1 cellular context compared by ENCODE assay signal in the genomic region with DNA sequence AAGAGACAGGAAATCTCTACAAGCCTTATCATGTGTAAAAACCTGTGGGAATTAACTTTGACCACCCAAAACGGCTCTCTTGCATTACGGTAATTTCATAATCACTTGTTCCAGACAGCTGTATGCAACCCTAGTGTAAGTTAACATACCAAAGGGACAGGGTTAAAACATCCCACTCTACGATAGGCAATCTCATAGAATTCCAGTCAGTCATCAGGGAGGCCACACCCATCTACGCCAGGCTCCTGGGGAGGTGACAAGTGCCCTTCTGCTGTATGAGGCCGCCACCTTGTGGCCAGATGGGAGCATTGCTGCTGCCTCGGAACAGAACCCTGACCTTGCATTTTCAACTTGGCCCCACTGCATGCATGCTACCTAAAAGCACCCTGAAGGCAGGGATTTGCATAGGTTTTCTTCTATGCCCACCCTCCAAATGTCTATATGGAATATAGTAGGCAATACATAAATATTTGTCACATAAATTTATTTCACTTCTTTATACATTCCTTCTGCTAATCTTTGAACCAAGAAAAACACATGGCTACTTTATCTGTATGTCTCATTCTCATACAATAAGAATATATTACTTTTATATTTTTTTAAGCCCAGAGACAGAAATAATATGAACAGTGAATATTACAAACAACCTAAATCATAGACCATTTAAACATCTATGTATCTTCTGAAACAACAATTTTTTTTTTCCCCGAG.
TF ChIP-seq lines count a peak whose summit lies in the region.

No MANE protein-coding gene starts in this region.

TF ChIP-seq in HepG2, 621 proteins besides CTCF, POLR2A, EP300 and RAD21 (continued from another document and continues in another):
- TF ChIP-seq, protein P1, sequence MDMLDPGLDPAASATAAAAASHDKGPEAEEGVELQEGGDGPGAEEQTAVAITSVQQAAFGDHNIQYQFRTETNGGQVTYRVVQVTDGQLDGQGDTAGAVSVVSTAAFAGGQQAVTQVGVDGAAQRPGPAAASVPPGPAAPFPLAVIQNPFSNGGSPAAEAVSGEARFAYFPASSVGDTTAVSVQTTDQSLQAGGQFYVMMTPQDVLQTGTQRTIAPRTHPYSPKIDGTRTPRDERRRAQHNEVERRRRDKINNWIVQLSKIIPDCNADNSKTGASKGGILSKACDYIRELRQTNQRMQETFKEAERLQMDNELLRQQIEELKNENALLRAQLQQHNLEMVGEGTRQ (IDR thresholded peaks at IDR 0.05; ENCODE audit: low read depth, low read length) = no peak
- TF ChIP-seq, protein P1 (CRISPR knock-in tag; IDR thresholded peaks at IDR 0.05; ENCODE audit: borderline replicate concordance) = no peak
- TF ChIP-seq NONO (IDR thresholded peaks at IDR 0.05) = no peak
- no peak for TF ChIP-seq NONO (CRISPR knock-in tag; conservative IDR thresholded peaks at IDR 0.05)
- TF ChIP-seq ZMYM3 (CRISPR knock-in tag; IDR thresholded peaks at IDR 0.05) = no peak
- TF ChIP-seq, protein P2, sequence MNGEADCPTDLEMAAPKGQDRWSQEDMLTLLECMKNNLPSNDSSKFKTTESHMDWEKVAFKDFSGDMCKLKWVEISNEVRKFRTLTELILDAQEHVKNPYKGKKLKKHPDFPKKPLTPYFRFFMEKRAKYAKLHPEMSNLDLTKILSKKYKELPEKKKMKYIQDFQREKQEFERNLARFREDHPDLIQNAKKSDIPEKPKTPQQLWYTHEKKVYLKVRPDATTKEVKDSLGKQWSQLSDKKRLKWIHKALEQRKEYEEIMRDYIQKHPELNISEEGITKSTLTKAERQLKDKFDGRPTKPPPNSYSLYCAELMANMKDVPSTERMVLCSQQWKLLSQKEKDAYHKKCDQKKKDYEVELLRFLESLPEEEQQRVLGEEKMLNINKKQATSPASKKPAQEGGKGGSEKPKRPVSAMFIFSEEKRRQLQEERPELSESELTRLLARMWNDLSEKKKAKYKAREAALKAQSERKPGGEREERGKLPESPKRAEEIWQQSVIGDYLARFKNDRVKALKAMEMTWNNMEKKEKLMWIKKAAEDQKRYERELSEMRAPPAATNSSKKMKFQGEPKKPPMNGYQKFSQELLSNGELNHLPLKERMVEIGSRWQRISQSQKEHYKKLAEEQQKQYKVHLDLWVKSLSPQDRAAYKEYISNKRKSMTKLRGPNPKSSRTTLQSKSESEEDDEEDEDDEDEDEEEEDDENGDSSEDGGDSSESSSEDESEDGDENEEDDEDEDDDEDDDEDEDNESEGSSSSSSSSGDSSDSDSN (CRISPR knock-in tag; IDR thresholded peaks at IDR 0.05) = no peak
- TF ChIP-seq, protein P3, sequence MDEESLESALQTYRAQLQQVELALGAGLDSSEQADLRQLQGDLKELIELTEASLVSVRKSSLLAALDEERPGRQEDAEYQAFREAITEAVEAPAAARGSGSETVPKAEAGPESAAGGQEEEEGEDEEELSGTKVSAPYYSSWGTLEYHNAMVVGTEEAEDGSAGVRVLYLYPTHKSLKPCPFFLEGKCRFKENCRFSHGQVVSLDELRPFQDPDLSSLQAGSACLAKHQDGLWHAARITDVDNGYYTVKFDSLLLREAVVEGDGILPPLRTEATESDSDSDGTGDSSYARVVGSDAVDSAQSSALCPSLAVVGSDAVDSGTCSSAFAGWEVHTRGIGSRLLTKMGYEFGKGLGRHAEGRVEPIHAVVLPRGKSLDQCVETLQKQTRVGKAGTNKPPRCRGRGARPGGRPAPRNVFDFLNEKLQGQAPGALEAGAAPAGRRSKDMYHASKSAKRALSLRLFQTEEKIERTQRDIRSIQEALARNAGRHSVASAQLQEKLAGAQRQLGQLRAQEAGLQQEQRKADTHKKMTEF (CRISPR knock-in tag; IDR thresholded peaks at IDR 0.05) = peak; percentile 62
- TF ChIP-seq, protein P4, sequence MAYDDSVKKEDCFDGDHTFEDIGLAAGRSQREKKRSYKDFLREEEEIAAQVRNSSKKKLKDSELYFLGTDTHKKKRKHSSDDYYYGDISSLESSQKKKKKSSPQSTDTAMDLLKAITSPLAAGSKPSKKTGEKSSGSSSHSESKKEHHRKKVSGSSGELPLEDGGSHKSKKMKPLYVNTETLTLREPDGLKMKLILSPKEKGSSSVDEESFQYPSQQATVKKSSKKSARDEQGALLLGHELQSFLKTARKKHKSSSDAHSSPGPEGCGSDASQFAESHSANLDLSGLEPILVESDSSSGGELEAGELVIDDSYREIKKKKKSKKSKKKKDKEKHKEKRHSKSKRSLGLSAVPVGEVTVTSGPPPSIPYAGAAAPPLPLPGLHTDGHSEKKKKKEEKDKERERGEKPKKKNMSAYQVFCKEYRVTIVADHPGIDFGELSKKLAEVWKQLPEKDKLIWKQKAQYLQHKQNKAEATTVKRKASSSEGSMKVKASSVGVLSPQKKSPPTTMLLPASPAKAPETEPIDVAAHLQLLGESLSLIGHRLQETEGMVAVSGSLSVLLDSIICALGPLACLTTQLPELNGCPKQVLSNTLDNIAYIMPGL (CRISPR knock-in tag; IDR thresholded peaks at IDR 0.05; ENCODE audit: borderline replicate concordance in 1 of 2, low read depth in 1 of 2) = peak; percentile 56 to 82; a peak in 2 of 4 replicates
- TF ChIP-seq FOSL2 (CRISPR knock-in tag; IDR thresholded peaks at IDR 0.05) = peak; percentile 65
- peak; percentile 34; the same call in 1 of the 2 replicates for TF ChIP-seq NFE2L2 (IDR thresholded peaks at IDR 0.05; ENCODE audit: low read length)
- TF ChIP-seq ZNF615 (CRISPR knock-in tag; IDR thresholded peaks at IDR 0.05; ENCODE audit: borderline replicate concordance) = no peak
- TF ChIP-seq ZNF709 (CRISPR knock-in tag; IDR thresholded peaks at IDR 0.05) = no peak
- TF ChIP-seq ATF7 (IDR thresholded peaks at IDR 0.05) = no peak
- no peak for TF ChIP-seq ATF7 (CRISPR knock-in tag; IDR thresholded peaks at IDR 0.05)
- TF ChIP-seq, protein P5, sequence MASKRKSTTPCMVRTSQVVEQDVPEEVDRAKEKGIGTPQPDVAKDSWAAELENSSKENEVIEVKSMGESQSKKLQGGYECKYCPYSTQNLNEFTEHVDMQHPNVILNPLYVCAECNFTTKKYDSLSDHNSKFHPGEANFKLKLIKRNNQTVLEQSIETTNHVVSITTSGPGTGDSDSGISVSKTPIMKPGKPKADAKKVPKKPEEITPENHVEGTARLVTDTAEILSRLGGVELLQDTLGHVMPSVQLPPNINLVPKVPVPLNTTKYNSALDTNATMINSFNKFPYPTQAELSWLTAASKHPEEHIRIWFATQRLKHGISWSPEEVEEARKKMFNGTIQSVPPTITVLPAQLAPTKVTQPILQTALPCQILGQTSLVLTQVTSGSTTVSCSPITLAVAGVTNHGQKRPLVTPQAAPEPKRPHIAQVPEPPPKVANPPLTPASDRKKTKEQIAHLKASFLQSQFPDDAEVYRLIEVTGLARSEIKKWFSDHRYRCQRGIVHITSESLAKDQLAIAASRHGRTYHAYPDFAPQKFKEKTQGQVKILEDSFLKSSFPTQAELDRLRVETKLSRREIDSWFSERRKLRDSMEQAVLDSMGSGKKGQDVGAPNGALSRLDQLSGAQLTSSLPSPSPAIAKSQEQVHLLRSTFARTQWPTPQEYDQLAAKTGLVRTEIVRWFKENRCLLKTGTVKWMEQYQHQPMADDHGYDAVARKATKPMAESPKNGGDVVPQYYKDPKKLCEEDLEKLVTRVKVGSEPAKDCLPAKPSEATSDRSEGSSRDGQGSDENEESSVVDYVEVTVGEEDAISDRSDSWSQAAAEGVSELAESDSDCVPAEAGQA (IDR thresholded peaks at IDR 0.05; ENCODE audit: low read depth) = no peak
- TF ChIP-seq, protein P5 (CRISPR knock-in tag; IDR thresholded peaks at IDR 0.05; ENCODE audit: borderline replicate concordance) = no peak
- no peak for TF ChIP-seq RBAK (CRISPR knock-in tag; IDR thresholded peaks at IDR 0.05)
- no peak for TF ChIP-seq ZFP36L1 (CRISPR knock-in tag; IDR thresholded peaks at IDR 0.05)
- TF ChIP-seq PCBP2 (optimal IDR thresholded peaks at IDR 0.05; ENCODE audit: low read depth, low read length, poor library complexity, severe bottlenecking) = no peak
- TF ChIP-seq RBM39 (IDR thresholded peaks at IDR 0.05; ENCODE audit: low read depth, low read length, poor library complexity, severe bottlenecking) = no peak
- TF ChIP-seq, protein P6, sequence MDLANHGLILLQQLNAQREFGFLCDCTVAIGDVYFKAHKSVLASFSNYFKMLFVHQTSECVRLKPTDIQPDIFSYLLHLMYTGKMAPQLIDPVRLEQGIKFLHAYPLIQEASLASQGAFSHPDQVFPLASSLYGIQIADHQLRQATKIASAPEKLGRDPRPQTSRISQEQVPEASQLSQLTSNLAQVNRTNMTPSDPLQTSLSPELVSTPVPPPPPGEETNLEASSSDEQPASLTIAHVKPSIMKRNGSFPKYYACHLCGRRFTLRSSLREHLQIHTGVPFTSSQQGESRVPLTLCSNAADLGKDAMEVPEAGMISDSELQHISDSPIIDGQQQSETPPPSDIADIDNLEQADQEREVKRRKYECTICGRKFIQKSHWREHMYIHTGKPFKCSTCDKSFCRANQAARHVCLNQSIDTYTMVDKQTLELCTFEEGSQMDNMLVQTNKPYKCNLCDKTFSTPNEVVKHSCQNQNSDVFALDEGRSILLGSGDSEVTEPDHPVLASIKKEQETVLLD (CRISPR knock-in tag; IDR thresholded peaks at IDR 0.05; ENCODE audit: low read depth) = no peak
- TF ChIP-seq, protein P7, sequence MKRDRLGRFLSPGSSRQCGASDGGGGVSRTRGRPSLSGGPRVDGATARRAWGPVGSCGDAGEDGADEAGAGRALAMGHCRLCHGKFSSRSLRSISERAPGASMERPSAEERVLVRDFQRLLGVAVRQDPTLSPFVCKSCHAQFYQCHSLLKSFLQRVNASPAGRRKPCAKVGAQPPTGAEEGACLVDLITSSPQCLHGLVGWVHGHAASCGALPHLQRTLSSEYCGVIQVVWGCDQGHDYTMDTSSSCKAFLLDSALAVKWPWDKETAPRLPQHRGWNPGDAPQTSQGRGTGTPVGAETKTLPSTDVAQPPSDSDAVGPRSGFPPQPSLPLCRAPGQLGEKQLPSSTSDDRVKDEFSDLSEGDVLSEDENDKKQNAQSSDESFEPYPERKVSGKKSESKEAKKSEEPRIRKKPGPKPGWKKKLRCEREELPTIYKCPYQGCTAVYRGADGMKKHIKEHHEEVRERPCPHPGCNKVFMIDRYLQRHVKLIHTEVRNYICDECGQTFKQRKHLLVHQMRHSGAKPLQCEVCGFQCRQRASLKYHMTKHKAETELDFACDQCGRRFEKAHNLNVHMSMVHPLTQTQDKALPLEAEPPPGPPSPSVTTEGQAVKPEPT (CRISPR knock-in tag; IDR thresholded peaks at IDR 0.05; ENCODE audit: low read depth) = no peak
- peak; percentile 47; the same call in 1 of the 2 replicates for TF ChIP-seq MXD4 (CRISPR knock-in tag; IDR thresholded peaks at IDR 0.05)
- no peak for TF ChIP-seq HMG20A (CRISPR knock-in tag; IDR thresholded peaks at IDR 0.05; ENCODE audit: borderline replicate concordance)
- TF ChIP-seq STAT5B (CRISPR knock-in tag; IDR thresholded peaks at IDR 0.05) = no peak
- TF ChIP-seq RXRB (CRISPR knock-in tag; IDR thresholded peaks at IDR 0.05; ENCODE audit: borderline replicate concordance) = 0 out of 2 replicates have a peak, but pooled peaks have one; percentile 24
- TF ChIP-seq ZNF788 (CRISPR knock-in tag; IDR thresholded peaks at IDR 0.05; ENCODE audit: borderline replicate concordance) = peak; percentile 66; the same call in 1 of the 2 replicates
- no peak for TF ChIP-seq HIVEP1 (CRISPR knock-in tag; IDR thresholded peaks at IDR 0.05)
- peak; percentile 52 for TF ChIP-seq SP5 (CRISPR knock-in tag; IDR thresholded peaks at IDR 0.05; ENCODE audit: borderline replicate concordance, low read depth)
- no peak for TF ChIP-seq KMT2A (CRISPR knock-in tag; IDR thresholded peaks at IDR 0.05)
- TF ChIP-seq, protein P8, sequence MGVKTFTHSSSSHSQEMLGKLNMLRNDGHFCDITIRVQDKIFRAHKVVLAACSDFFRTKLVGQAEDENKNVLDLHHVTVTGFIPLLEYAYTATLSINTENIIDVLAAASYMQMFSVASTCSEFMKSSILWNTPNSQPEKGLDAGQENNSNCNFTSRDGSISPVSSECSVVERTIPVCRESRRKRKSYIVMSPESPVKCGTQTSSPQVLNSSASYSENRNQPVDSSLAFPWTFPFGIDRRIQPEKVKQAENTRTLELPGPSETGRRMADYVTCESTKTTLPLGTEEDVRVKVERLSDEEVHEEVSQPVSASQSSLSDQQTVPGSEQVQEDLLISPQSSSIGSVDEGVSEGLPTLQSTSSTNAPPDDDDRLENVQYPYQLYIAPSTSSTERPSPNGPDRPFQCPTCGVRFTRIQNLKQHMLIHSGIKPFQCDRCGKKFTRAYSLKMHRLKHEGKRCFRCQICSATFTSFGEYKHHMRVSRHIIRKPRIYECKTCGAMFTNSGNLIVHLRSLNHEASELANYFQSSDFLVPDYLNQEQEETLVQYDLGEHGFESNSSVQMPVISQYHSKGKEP (CRISPR knock-in tag; IDR thresholded peaks at IDR 0.05) = no peak
- TF ChIP-seq FOXO1 (CRISPR knock-in tag; IDR thresholded peaks at IDR 0.05) = 0 out of 2 replicates have a peak, but pooled peaks have one; percentile 25
- peak; percentile 86 for TF ChIP-seq MAFG (CRISPR knock-in tag; IDR thresholded peaks at IDR 0.05)
- TF ChIP-seq, protein P9, sequence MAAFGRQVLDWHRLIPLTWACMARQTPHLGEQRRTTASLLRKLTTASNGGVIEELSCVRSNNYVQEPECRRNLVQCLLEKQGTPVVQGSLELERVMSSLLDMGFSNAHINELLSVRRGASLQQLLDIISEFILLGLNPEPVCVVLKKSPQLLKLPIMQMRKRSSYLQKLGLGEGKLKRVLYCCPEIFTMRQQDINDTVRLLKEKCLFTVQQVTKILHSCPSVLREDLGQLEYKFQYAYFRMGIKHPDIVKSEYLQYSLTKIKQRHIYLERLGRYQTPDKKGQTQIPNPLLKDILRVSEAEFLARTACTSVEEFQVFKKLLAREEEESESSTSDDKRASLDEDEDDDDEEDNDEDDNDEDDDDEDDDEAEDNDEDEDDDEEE (CRISPR knock-in tag; IDR thresholded peaks at IDR 0.05) = no peak
- TF ChIP-seq ZNF747 (CRISPR knock-in tag; IDR thresholded peaks at IDR 0.05; ENCODE audit: borderline replicate concordance) = no peak
- TF ChIP-seq MED8 (CRISPR knock-in tag; IDR thresholded peaks at IDR 0.05; ENCODE audit: insufficient replicate concordance) = no peak
